In the genomic region with DNA sequence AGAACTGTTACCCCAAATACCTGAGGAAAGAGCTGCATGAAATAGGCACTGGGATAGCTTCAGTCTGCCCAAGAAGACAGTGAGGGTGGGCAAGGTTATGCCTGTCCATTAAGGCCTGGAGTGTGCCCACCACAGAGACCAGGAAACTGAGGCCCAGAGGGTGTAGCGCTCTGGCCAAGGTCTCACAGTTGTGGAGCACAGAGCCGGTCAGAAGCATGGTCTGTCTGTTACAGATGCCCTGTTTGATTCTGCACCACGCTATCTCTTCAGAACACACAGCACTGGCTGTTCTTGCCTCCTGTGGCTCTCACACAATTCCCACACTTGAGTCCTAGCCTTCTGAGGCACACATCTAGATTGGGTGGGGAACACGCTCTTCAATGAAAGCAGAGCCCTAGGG, we compare ENCODE assay signal across 23 cellular contexts.
"Had no signal": no experiment of that assay in that cellular context is flagged by ENCODE, and none has a peak within 500 bp of the region (broad histone marks: within the 10 kb centered on the region; RNA-seq: fewer than 3 reads in every experiment).

No MANE protein-coding gene starts in this region.

- H3K4me3 ChIP-seq: hepatocyte, left lung, lower lobe of right lung, mucosa of descending colon, ovary, skin epidermis, testis, thyroid gland, transverse colon, upper lobe of left lung, vagina had no signal

- DNase-seq: kidney glomerular epithelial cell; left colon; left lung; lower lobe of right lung; mammary epithelial cell; mesenchymal stem cell; mucosa of descending colon; naive thymus-derived CD4-positive, alpha-beta T cell; ovary; right cardiac atrium; stimulated activated CD4-positive, alpha-beta T cell treated with anti-CD3 and anti-CD28 coated beads, Interleukin-4, amount 100 ng/mL, for 24 hours; stimulated activated naive CD4-positive, alpha-beta T cell treated with Interleukin-2 at 50 U/mL for 16 hours; stimulated activated naive CD8-positive, alpha-beta T cell treated with anti-CD3 and anti-CD28 coated beads, Interleukin-15, amount 100 ng/mL, for 72 hours; testis; transverse colon; upper lobe of left lung had no signal

- H3K27ac ChIP-seq: hepatocyte, left lung, lower lobe of right lung, ovary, skin epidermis, testis, thyroid gland, transverse colon, upper lobe of left lung, vagina had no signal

- FAIRE-seq: keratinocyte had no signal

- H3K27me3 ChIP-seq: hepatocyte, left lung, ovary, testis, thyroid gland, transverse colon, upper lobe of left lung, vagina had no signal

- H3K4me1 ChIP-seq: left lung, lower lobe of right lung, testis, transverse colon, upper lobe of left lung, vagina had no signal

- ATAC-seq: left colon; left lung; lower lobe of right lung; naive thymus-derived CD4-positive, alpha-beta T cell; right cardiac atrium; sciatic nerve; stimulated activated effector memory CD8-positive, alpha-beta T cell treated with anti-CD3 and anti-CD28 coated beads, Interleukin-12 subunit alpha, Interleukin-12 subunit beta, amount 100 ng/mL, for 72 hours; stimulated activated naive CD8-positive, alpha-beta T cell treated with anti-CD3 and anti-CD28 coated beads, Interleukin-15, amount 100 ng/mL, for 72 hours had no signal

- H3K36me3 ChIP-seq: left lung, lower lobe of right lung, ovary, thyroid gland, transverse colon, upper lobe of left lung, vagina had no signal

- H3K9me3 ChIP-seq: left lung, lower lobe of right lung, mucosa of descending colon, ovary, testis, thyroid gland, transverse colon, upper lobe of left lung, vagina had no signal
